16 cellular contexts compared by ENCODE assay signal in the genomic region with DNA sequence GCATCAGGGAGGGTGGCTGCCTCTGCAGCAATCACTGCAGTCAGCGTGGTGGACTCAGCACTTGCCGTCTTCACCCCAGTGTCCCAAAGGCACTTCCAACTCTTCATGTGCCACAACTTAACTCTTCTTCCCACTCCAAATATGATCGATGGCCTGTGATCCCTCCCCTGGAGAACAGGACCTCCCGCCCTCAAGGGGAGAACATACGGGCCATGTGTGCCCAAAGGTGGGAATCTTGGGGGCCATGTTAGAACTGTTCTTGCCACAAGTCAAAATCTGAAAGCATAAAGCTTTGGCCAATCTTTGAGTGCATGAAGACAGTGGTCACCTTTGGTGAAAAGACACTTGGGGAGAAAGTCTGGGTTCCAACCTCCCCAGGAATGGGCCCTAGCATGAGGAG.
DNase-seq lines count a peak whose midpoint lies in the region; ATAC-seq and TF ChIP-seq lines count a peak whose summit lies in the region.
"Had no signal": no experiment of that assay in that cellular context is flagged by ENCODE, and none has a peak within 500 bp of the region (broad histone marks: within the 10 kb centered on the region; RNA-seq: fewer than 3 reads in every experiment).

No MANE protein-coding gene starts in this region.

- H3K27me3 ChIP-seq in right atrium auricular region (no peaks in the 10 kb centered on the region), prostate gland (replicated peaks; ENCODE audit: insufficient read depth) (no peaks in the 10 kb centered on the region), H7 (ENCODE audit: control insufficient read depth, insufficient read depth, low read length) (no peaks in the 10 kb centered on the region)
- H3K27me3 ChIP-seq: BLaER1 treated with 17β-estradiol and CSF1 and Interleukin-3, amounts not matched to agents 10 nM and 100 nM had no signal

- H3K4me1 ChIP-seq in right atrium auricular region = no peaks in the 10 kb centered on the region
- no peaks in the 10 kb centered on the region for H3K4me1 ChIP-seq in prostate gland (replicated peaks)
- H3K4me1 ChIP-seq in mucosa of descending colon (ENCODE audit: low read depth) = no peaks in the 10 kb centered on the region
- H3K4me1 ChIP-seq: BLaER1 treated with 17β-estradiol and CSF1 and Interleukin-3, amounts not matched to agents 10 nM and 100 nM had no signal

- TF ChIP-seq POLR2A in prostate gland (IDR thresholded peaks at IDR 0.05) = no peak

- H3K27me3 Mint-ChIP-seq in type B pancreatic cell = no peaks in the 10 kb centered on the region
- H3K27me3 Mint-ChIP-seq: B cell had no signal

- no peaks in the 10 kb centered on the region for H3K9me3 ChIP-seq in right atrium auricular region
- no peaks in the 10 kb centered on the region for H3K9me3 ChIP-seq in prostate gland
- no peaks in the 10 kb centered on the region for H3K9me3 ChIP-seq in mucosa of descending colon
- H3K9me3 ChIP-seq: BLaER1 treated with 17β-estradiol and CSF1 and Interleukin-3, amounts not matched to agents 10 nM and 100 nM had no signal

- TF ChIP-seq CTCF in right atrium auricular region (IDR thresholded peaks at IDR 0.05) (no peak), type B pancreatic cell (conservative IDR thresholded peaks at IDR 0.05) (no peak), prostate gland (IDR thresholded peaks at IDR 0.05) (no peak), mucosa of descending colon (IDR thresholded peaks at IDR 0.05) (no peak)

- no peak overlapping the region for H3K4me3 Mint-ChIP-seq in type B pancreatic cell
- H3K4me3 Mint-ChIP-seq: B cell; CD8-positive, alpha-beta T cell had no signal

- ATAC-seq in Right ventricle myocardium inferior = no peak
- ATAC-seq in mucosa of descending colon = no peak
- ATAC-seq: CD8-positive, alpha-beta T cell had no signal

- H3K27ac ChIP-seq in right atrium auricular region = no peak overlapping the region
- H3K27ac ChIP-seq in prostate gland = no peak overlapping the region
- H3K27ac ChIP-seq: BLaER1 treated with 17β-estradiol and CSF1 and Interleukin-3, amounts not matched to agents 10 nM and 100 nM; GM23248 had no signal

- H3K36me3 ChIP-seq in right atrium auricular region (no peaks in the 10 kb centered on the region), prostate gland (no peaks in the 10 kb centered on the region), H7 (replicated peaks; ENCODE audit: control insufficient read depth, insufficient read depth, low read length) (no peaks in the 10 kb centered on the region), mucosa of descending colon (ENCODE audit: low read depth) (no peaks in the 10 kb centered on the region)
- H3K36me3 ChIP-seq: BLaER1 treated with 17β-estradiol and CSF1 and Interleukin-3, amounts not matched to agents 10 nM and 100 nM had no signal

- H3K9me3 Mint-ChIP-seq in type B pancreatic cell = no peaks in the 10 kb centered on the region
- H3K9me3 Mint-ChIP-seq: CD8-positive, alpha-beta T cell had no signal

- no peaks in the 10 kb centered on the region for H3K36me3 Mint-ChIP-seq in type B pancreatic cell
- H3K36me3 Mint-ChIP-seq: CD8-positive, alpha-beta T cell had no signal

- no peak overlapping the region for H3K4me3 ChIP-seq in right atrium auricular region
- no peak overlapping the region for H3K4me3 ChIP-seq in prostate gland
- H3K4me3 ChIP-seq in H7 (ENCODE audit: insufficient read depth, low read depth, low read length) = no peak overlapping the region
- no peak overlapping the region for H3K4me3 ChIP-seq in mucosa of descending colon
- H3K4me3 ChIP-seq: BLaER1 treated with 17β-estradiol and CSF1 and Interleukin-3, amounts not matched to agents 10 nM and 100 nM; GM23248 had no signal

- peak; percentile 47 for DNase-seq in right atrium auricular region (ENCODE audit: low spot score)
- no peak for DNase-seq in Right ventricle myocardium inferior (ENCODE audit: missing footprints)
- DNase-seq in mesenteric fat pad (ENCODE audit: low spot score) = peak; percentile 39
- peak; percentile 32 for DNase-seq in type B pancreatic cell (ENCODE audit: extremely low spot score, unreplicated experiment)
- no peak for DNase-seq in prostate gland (ENCODE audit: low spot score)
- DNase-seq in H7 = no peak
- no peak for DNase-seq in mucosa of descending colon
- DNase-seq: 8988T, Calu3, DMS79 treated with DMSO at 0.1 percent for 48 hours, GF-D8, HCEC 1CT had no signal

- over 99% methylated on average over 5 of the region's 5 CpGs for WGBS in prostate gland

- H3K4me1 Mint-ChIP-seq in type B pancreatic cell (ENCODE audit: unreplicated experiment) = peaks cover 6% of the 10 kb centered on the region
- H3K4me1 Mint-ChIP-seq: B cell had no signal

- intact Hi-C loops in Right ventricle myocardium inferior (cut with DNase I) = no loop called here
- intact Hi-C loops in prostate gland (cut with DNase I) = loop anchor here (10.0 kb wide), 1 partner anchor 174 kb away; no protein-coding TSS in a partner anchor
- intact Hi-C loops in mucosa of descending colon (cut with DNase I, micrococcal nuclease) = no loop called here

- no peak overlapping the region for H3K27ac Mint-ChIP-seq in type B pancreatic cell
- H3K27ac Mint-ChIP-seq: B cell; CD8-positive, alpha-beta T cell had no signal

Comparison
In these comparisons a context has a peak if more than half of its experiments do, and no peak if none do; other contexts are left out.
1. DNase-seq: peak in right atrium auricular region (single experiment), mesenteric fat pad (single experiment) and type B pancreatic cell (single experiment); none in Right ventricle myocardium inferior (single experiment), prostate gland (single experiment), H7 (single experiment) and mucosa of descending colon (0 of 3).